In the genomic region with DNA sequence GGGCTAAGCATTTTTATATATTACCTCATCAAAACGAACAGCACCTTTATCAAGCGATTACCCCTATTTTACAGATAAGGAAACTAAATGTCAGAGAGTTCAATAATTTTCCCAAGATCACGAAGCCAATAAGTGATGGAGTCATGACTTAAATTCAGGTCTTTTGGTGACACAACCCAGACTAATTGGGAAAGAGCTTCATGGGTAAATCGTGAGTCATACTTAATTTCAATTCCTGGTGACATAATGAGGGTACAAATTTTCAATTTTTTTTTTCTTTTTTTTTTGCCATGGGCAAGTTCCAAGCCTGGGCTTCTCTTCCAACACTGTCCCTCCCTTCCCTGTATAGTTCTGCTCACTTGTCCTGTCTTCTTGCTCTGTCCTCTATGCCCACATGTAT, we compare ENCODE assay signal across 1 cellular context.
TF ChIP-seq lines count a peak whose summit lies in the region.

No MANE protein-coding gene starts in this region.

TF ChIP-seq in GM12878, 131 proteins besides CTCF, POLR2A, EP300 and RAD21:
- TF ChIP-seq ATF7 (IDR thresholded peaks at IDR 0.05; ENCODE audit: low read depth) (peak; percentile 46; the same call in 1 of the 2 replicates), WRNIP1 (IDR thresholded peaks at IDR 0.05; ENCODE audit: borderline replicate concordance, low read depth, low read length) (no peak)
